9 cellular contexts compared by ENCODE assay signal in the genomic region with DNA sequence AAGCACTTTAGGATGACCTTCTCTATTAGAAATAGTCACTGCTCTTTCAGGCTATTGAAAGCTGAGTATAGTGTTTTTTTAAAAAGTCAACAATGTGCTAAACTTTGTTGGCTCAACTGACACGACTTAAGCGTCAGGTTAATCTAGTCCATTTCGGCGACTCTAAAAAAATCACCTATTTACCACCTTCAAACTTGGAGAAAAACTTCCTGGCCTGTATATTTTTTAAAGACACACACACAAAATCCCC.
A peak's percentile ranks its signal among the peaks of the same experiment; 100 is the strongest.
DNase-seq lines count a peak whose midpoint lies in the region; ATAC-seq, FAIRE-seq and TF ChIP-seq lines count a peak whose summit lies in the region.
"Had no signal": no experiment of that assay in that cellular context is flagged by ENCODE, and none has a peak within 500 bp of the region (broad histone marks: within the 10 kb centered on the region; RNA-seq: fewer than 3 reads in every experiment).

No MANE protein-coding gene starts in this region.

- H3K9ac ChIP-seq in adipocyte (ENCODE audit: low read length) = peak overlapping the region; percentile 85
- peak overlapping the region; percentile 90 for H3K9ac ChIP-seq in HepG2 (ENCODE audit: insufficient read depth, low read depth, low read length)

- H3K9me3 Mint-ChIP-seq in activated T-cell treated with anti-CD3 and anti-CD28 coated beads, Interleukin-2, amount 50 U/mL, for 24 hours = no peaks in the 10 kb centered on the region

- CTCF ChIA-PET in HepG2 (lab: Yijun Ruan, JAX; ENCODE audit: low intra/inter-chr PET ratio, low total read pairs) = no interaction called here

- TF ChIP-seq CTCF in HepG2 (CRISPR knock-in tag; IDR thresholded peaks at IDR 0.05) (no peak), testis (IDR thresholded peaks at IDR 0.05) (no peak)

- intact Hi-C loops in HepG2 (cut with micrococcal nuclease; ENCODE audit: unreplicated experiment) (loop anchor here (5.0 to 10.0 kb wide), 3 partner anchors 89 to 517 kb away; a partner anchor contains a TSS), testis (cut with DNase I; ENCODE audit: low total_unique reads) (no loop called here)

- TF ChIP-seq RAD21 in HepG2 (CRISPR knock-in tag; IDR thresholded peaks at IDR 0.05) = no peak

- H3K27me3 Mint-ChIP-seq in activated T-cell treated with anti-CD3 and anti-CD28 coated beads, Interleukin-2, amount 50 U/mL, for 24 hours = no peaks in the 10 kb centered on the region

- peaks cover 43% of the 10 kb centered on the region for H3K36me3 Mint-ChIP-seq in activated T-cell treated with anti-CD3 and anti-CD28 coated beads, Interleukin-2, amount 50 U/mL, for 24 hours (ENCODE audit: low read depth)

- peak; percentile 18 for FAIRE-seq in HepG2 (lab: Jason Lieb, UNC)
- FAIRE-seq: colon had no signal

- no peak for TF ChIP-seq EP300 in HepG2 (IDR thresholded peaks at IDR 0.05; ENCODE audit: low read depth in 2 of 2, low read length in 2 of 2)
- TF ChIP-seq EP300 in HepG2 (CRISPR knock-in tag; IDR thresholded peaks at IDR 0.05; ENCODE audit: borderline replicate concordance) = no peak

- H3K4me1 ChIP-seq in adipocyte (ENCODE audit: control insufficient read depth, insufficient read depth, low read length) (peaks cover 49% of the 10 kb centered on the region), HepG2 (ENCODE audit: insufficient read depth, low read length) (peaks cover 73% of the 10 kb centered on the region), testis (peaks cover 7% of the 10 kb centered on the region)

- H3K36me3 ChIP-seq in adipocyte (ENCODE audit: control insufficient read depth, insufficient read depth, low read length, severe bottlenecking) (no peaks in the 10 kb centered on the region), HepG2 (replicated peaks in 1 of 2; ENCODE audit: control insufficient read depth in 1 of 2, insufficient read depth in 2 of 2, low read length in 2 of 2) (no peaks in the 10 kb centered on the region), testis (ENCODE audit: low read depth, missing control alignments) (no peaks in the 10 kb centered on the region)

- no peak overlapping the region for H2AFZ ChIP-seq in HepG2 (ENCODE audit: low read length)

- H3K27me3 ChIP-seq in adipocyte (replicated peaks; ENCODE audit: control insufficient read depth, insufficient read depth, low read length) (no peaks in the 10 kb centered on the region), HepG2 (ENCODE audit: control insufficient read depth in 1 of 2, insufficient read depth in 2 of 2, low read length in 2 of 2) (no peaks in the 10 kb centered on the region; a peak in 1 of 5 replicates), testis (no peaks in the 10 kb centered on the region)

- H3K4me2 ChIP-seq in HepG2 (ENCODE audit: low read depth, low read length) = peak overlapping the region; percentile 93

- BruUV-seq in HepG2 (replicated peaks; lab: Mats Ljungman, UMichigan) = no TSS peak

- TF ChIP-seq POLR2A in HepG2 (IDR thresholded peaks at IDR 0.05; ENCODE audit: insufficient read depth in 1 of 2, low read depth in 2 of 2, low read length in 2 of 2) (no peak), testis (IDR thresholded peaks at IDR 0.05) (no peak), erythroblast (IDR thresholded peaks at IDR 0.05; ENCODE audit: low read length) (no peak)

- H3K4me3 ChIP-seq in adipocyte (ENCODE audit: low read length) (peak overlapping the region; percentile 84), HepG2 (replicated peaks in 1 of 3; ENCODE audit: insufficient read depth in 1 of 3, low read depth in 2 of 3, low read length in 3 of 3) (peak overlapping the region; percentile 70 to 82 (median 77)), testis (peak overlapping the region; percentile 69 to 74)

- ATAC-seq in HepG2 = no peak

- in situ Hi-C loops in HepG2 (cut with HindIII; ENCODE audit: extremely low pct_ligation_motif_present, low pct_unique_long_range_greater_than_20kb) = no loop called here

- WGBS in HepG2 (ENCODE audit: low lambda C conversion rate) = 4% methylated on average over 4 of the region's 4 CpGs
- 21 to 27% methylated on average over 4 of the region's 4 CpGs for WGBS in testis, 2 donors

- H3K4me3 Mint-ChIP-seq in activated T-cell treated with anti-CD3 and anti-CD28 coated beads, Interleukin-2, amount 50 U/mL, for 24 hours = peak overlapping the region; percentile 84

- no peaks in the 10 kb centered on the region; the same call in 1 of the 2 replicates for H4K20me1 ChIP-seq in HepG2 (ENCODE audit: insufficient read depth, low read length)

- POLR2A ChIA-PET in HepG2 (lab: Yijun Ruan, JAX) = interaction anchor here (0.9 to 2.8 kb wide), 7 partner anchors 11 to 517 kb away, joined by 3 to 16 read pairs (median 6); no protein-coding TSS in a partner anchor

- peaks cover 66% of the 10 kb centered on the region for H3K4me1 Mint-ChIP-seq in activated T-cell treated with anti-CD3 and anti-CD28 coated beads, Interleukin-2, amount 50 U/mL, for 24 hours (ENCODE audit: low read depth)

- H3K79me2 ChIP-seq in HepG2 (ENCODE audit: insufficient read depth, low read length) = peaks cover 67% of the 10 kb centered on the region

- H3K27ac Mint-ChIP-seq in activated T-cell treated with anti-CD3 and anti-CD28 coated beads, Interleukin-2, amount 50 U/mL, for 24 hours = peak overlapping the region; percentile 96

- H3K27ac ChIP-seq in HepG2 (ENCODE audit: extremely low read length, insufficient read depth, low read length) (peak overlapping the region; percentile 90), testis (peak overlapping the region; percentile 77 to 86)

- no peak for DNase-seq in activated T-cell treated with anti-CD3 and anti-CD28 coated beads, Interleukin-2, amount 50 U/mL, for 24 hours
- DNase-seq in activated T-cell treated with anti-CD3 and anti-CD28 coated beads for 4 hours (no peak), adipocyte (ENCODE audit: low read depth) (no peak), HepG2 (ENCODE audit: low spot score) (no peak), testis (no peak), HuH-7 (ENCODE audit: low spot score) (no peak), erythroblast (lab: John Stamatoyannopoulos, UW) (no peak), NCI-H510A treated with DMSO at 0.1 percent for 48 hours (lab: John Stamatoyannopoulos, UW) (no peak)

- H3K9me3 ChIP-seq in adipocyte (ENCODE audit: control insufficient read depth, low read length) (no peaks in the 10 kb centered on the region), HepG2 (ENCODE audit: low read length) (no peaks in the 10 kb centered on the region), testis (no peaks in the 10 kb centered on the region)

TF ChIP-seq in HepG2, 621 proteins besides CTCF, POLR2A, EP300 and RAD21:
- TF ChIP-seq HOXA7 (CRISPR knock-in tag; IDR thresholded peaks at IDR 0.05) = no peak
- TF ChIP-seq CENPX (CRISPR knock-in tag; IDR thresholded peaks at IDR 0.05) = no peak
- no peak for TF ChIP-seq RNF2 (conservative IDR thresholded peaks at IDR 0.05; ENCODE audit: low read depth)
- TF ChIP-seq, protein P1, sequence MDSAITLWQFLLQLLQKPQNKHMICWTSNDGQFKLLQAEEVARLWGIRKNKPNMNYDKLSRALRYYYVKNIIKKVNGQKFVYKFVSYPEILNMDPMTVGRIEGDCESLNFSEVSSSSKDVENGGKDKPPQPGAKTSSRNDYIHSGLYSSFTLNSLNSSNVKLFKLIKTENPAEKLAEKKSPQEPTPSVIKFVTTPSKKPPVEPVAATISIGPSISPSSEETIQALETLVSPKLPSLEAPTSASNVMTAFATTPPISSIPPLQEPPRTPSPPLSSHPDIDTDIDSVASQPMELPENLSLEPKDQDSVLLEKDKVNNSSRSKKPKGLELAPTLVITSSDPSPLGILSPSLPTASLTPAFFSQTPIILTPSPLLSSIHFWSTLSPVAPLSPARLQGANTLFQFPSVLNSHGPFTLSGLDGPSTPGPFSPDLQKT (CRISPR knock-in tag; IDR thresholded peaks at IDR 0.05; ENCODE audit: borderline replicate concordance) = no peak
- TF ChIP-seq ZNF432 (CRISPR knock-in tag; IDR thresholded peaks at IDR 0.05; ENCODE audit: borderline replicate concordance) = no peak
- TF ChIP-seq SAP130 (CRISPR knock-in tag; IDR thresholded peaks at IDR 0.05; ENCODE audit: low read depth) = 0 out of 2 replicates have a peak, but pooled peaks have one; percentile 8
